ENCODE assay signal across 8 cellular contexts in the genomic region with DNA sequence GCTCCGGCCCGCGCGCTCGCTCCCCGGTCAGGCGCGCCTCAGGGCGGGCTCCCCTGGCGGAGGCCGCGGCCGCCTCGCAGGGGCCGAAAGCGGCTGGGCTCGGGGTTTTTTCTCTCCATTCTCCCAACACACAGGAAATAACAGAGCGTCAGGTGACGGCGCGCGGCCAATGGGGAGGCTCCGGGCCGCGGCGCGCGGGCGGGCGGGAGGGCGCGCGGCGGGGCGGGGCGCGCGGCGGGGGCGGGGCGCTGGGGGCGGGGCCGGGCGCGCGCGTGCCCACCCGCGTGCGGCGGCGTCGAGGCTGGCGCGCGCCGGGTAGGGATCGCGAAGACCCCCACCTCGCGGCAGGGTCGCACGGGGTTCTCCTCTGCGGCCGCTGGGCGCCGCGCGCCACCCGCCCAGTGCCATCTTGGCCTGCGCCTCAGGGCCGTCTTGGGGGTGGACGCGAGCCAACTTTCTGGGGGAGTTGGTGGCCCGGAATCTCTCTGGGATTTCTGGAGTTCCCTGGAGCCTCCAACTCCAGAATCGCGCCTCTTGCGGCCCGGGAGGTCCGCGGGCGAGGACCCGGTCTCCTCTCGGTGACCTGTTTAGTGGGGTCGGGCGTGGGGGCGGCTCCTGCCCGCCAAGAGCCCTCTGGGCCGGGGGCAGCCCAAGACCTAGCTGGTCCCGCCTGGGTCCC. TPM values are rescaled to one million over a fixed set of nuclear protein-coding genes. Genes with fewer than 3 reads are reported as not detected.
A peak's percentile ranks its signal among the peaks of the same experiment; 100 is the strongest.
DNase-seq lines count a peak whose midpoint lies in the region; ATAC-seq and TF ChIP-seq lines count a peak whose summit lies in the region.

TSS of gene TCF20 (minus strand) at position 142 of the 679 bp plus-strand sequence. CDS start 55,348 bp downstream, outside the sequence.

- peak; percentile 69 for TF ChIP-seq POLR2A in GM19193 (IDR thresholded peaks at IDR 0.05; ENCODE audit: extremely low read depth, insufficient read depth, insufficient read length)

- TF ChIP-seq CTCF in BJ (IDR thresholded peaks at IDR 0.05; ENCODE audit: insufficient read depth, low read depth, low read length): no peak
- TF ChIP-seq CTCF in mesothelial cell of epicardium (IDR thresholded peaks at IDR 0.05; ENCODE audit: unreplicated experiment): no peak

- no peaks in the 10 kb centered on the region for H3K36me3 ChIP-seq in BJ (ENCODE audit: control insufficient read depth, insufficient read depth, low read length)

- ATAC-seq in HG03442 (IDR thresholded peaks at IDR 0.05; ENCODE audit: unreplicated experiment): peak; percentile 57

- no peaks in the 10 kb centered on the region for H3K27me3 ChIP-seq in BJ (ENCODE audit: control insufficient read depth, insufficient read depth, low read length)

- H3K36me3 Mint-ChIP-seq in mesothelial cell of epicardium: no peaks in the 10 kb centered on the region

- no peaks in the 10 kb centered on the region for H3K9me3 Mint-ChIP-seq in mesothelial cell of epicardium

- peak within 1 kb of the TSS; percentile 94 for H3K4me3 Mint-ChIP-seq in mesothelial cell of epicardium

- no peaks in the 10 kb centered on the region for H3K27me3 Mint-ChIP-seq in mesothelial cell of epicardium (ENCODE audit: low read depth)

- DNase-seq in BJ (ENCODE audit: low read depth) (no peak), NOMO-1 treated with dmso at 0.1 percent for 144 hours (lab: John Stamatoyannopoulos, UW; ENCODE audit: unreplicated experiment) (peak; percentile 72), mesothelial cell of epicardium (ENCODE audit: low spot score in 2 of 2, unreplicated experiment in 2 of 2) (peak; percentile 72 to 81)
- DNase-seq in activated CD8-positive, alpha-beta memory T cell treated with anti-CD3 and anti-CD28 coated beads, Interleukin-2, amount 50 U/mL, for 24 hours (ENCODE audit: extremely low read depth): peak; percentile 35
- peak; percentile 56 to 61 for DNase-seq in stimulated activated CD8-positive, alpha-beta memory T cell treated with anti-CD3 and anti-CD28 coated beads, Interleukin-15, amount 100 ng/mL, for 4 hours (ENCODE audit: low read depth in 2 of 2)

- peak within 1 kb of the TSS; percentile 91 for H3K4me3 ChIP-seq in BJ (ENCODE audit: low read depth, low read length)

- H3K4me1 Mint-ChIP-seq in mesothelial cell of epicardium: peaks cover 24% of the 10 kb centered on the region

- POLR2A ChIA-PET in BJ (lab: Charles Lee): no interaction called here

- in situ Hi-C loops in endometrial microvascular endothelial cells (cut with HindIII; ENCODE audit: inconsistent ontology term, low pct_unique_long_range_greater_than_20kb, low sequenced_read_pairs): no loop called here

- peak within 1 kb of the TSS; percentile 97 for H3K27ac Mint-ChIP-seq in mesothelial cell of epicardium

- CTCF ChIA-PET in BJ (lab: Yijun Ruan, JAX): no interaction called here

RNA-seq across cellular contexts. Expression of gene TCF20, which starts in this region (rescaled TPM):
- 19.1 and 19.9 TPM in 2 replicates for polyA plus RNA-seq in BJ (2011; rRNA removed)
- polyA minus RNA-seq in BJ (2011; rRNA and poly(A)+ RNA removed): 28.2 and 37.7 TPM in 2 replicates
- total RNA-seq in endometrial microvascular endothelial cells (ENCODE audit: inconsistent ontology term) (19.4 TPM), mesothelial cell of epicardium (77.4 to 82.2 TPM (median 80.7 TPM) in 3 replicates)
